In the genomic region with DNA sequence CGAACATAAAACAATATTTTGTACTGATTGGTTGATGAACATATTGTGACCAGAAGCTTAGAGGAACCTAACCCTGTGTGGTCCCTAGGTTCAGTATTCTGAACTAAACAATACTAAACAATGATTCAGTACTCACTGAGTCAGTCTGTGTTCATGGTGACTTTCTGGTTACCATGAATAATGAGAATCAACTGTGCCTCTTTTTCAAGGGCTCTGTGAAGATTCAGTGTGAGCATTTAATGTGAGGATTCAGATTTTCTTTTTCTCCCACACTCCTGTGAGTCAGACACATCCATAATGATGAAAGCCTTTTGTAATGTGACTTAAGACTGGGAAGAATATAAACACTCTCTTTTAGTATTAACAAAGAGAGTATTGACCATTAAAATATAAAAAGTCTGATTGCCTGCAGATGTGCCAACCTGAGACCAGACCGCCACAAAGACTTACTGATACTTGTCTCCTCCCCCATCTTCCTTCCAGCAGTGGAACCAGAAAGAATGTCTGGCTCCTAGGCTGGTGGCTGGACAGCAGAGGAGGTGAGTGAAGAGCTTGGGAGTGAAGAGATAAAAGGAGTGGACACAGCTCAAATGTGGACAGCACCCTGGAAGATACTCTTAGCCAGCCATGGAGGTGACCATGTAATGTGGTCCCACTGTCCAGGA, we compare ENCODE assay signal across 20 cellular contexts. TPM values are rescaled to one million over a fixed set of nuclear protein-coding genes. Genes with fewer than 3 reads are reported as not detected.
DNase-seq lines count a peak whose midpoint lies in the region; ATAC-seq and TF ChIP-seq lines count a peak whose summit lies in the region.
"Had no signal": no experiment of that assay in that cellular context is flagged by ENCODE, and none has a peak within 500 bp of the region (broad histone marks: within the 10 kb centered on the region; RNA-seq: fewer than 3 reads in every experiment).

No MANE protein-coding gene starts in this region.

- no peak overlapping the region for H3K27ac Mint-ChIP-seq in activated CD8-positive, alpha-beta T cell treated with anti-CD3 and anti-CD28 coated beads for 36 hours
- no peak overlapping the region for H3K27ac Mint-ChIP-seq in activated CD8-positive, alpha-beta T cell treated with anti-CD3 and anti-CD28 coated beads, Interleukin-2, amount 10 ng/mL, durations not matched to agents 7 days and 5 days
- no peak overlapping the region for H3K27ac Mint-ChIP-seq in natural killer cell
- H3K27ac Mint-ChIP-seq: nephron progenitor cell, T-cell had no signal

- H3K36me3 Mint-ChIP-seq in activated CD8-positive, alpha-beta T cell treated with anti-CD3 and anti-CD28 coated beads for 36 hours (ENCODE audit: low read depth): no peaks in the 10 kb centered on the region
- H3K36me3 Mint-ChIP-seq in activated CD8-positive, alpha-beta T cell treated with anti-CD3 and anti-CD28 coated beads, Interleukin-2, amount 10 ng/mL, durations not matched to agents 7 days and 5 days (ENCODE audit: low read depth): no peaks in the 10 kb centered on the region
- H3K36me3 Mint-ChIP-seq in natural killer cell: no peaks in the 10 kb centered on the region
- H3K36me3 Mint-ChIP-seq: T-cell had no signal

- no peak for DNase-seq in activated CD8-positive, alpha-beta T cell treated with anti-CD3 and anti-CD28 coated beads for 36 hours
- DNase-seq in activated CD8-positive, alpha-beta T cell treated with anti-CD3 and anti-CD28 coated beads, Interleukin-2, amount 10 ng/mL, durations not matched to agents 7 days and 5 days: no peak
- DNase-seq in PC-3 (peak; percentile 52), epidermal melanocyte (ENCODE audit: insufficient read length, low spot score) (peak; percentile 17), skeletal muscle cell (ENCODE audit: low read depth) (peak; percentile 67), natural killer cell (no peak), transverse colon (no peak), HuH-7 (ENCODE audit: low spot score) (no peak)
- DNase-seq: activated CD4-positive, alpha-beta T cell treated with anti-CD3 and anti-CD28 coated beads, Interleukin-2, amount 50 U/mL, for 4 hours; activated naive CD4-positive, alpha-beta T cell; cortex of kidney; DND-41; heart left ventricle; left lung; NCI-H2029; nephron progenitor cell; T-cell; upper lobe of right lung had no signal

- H3F3A ChIP-seq in PC-3 (ENCODE audit: low read length, unreplicated experiment): no peaks in the 10 kb centered on the region

- CTCF ChIA-PET in activated CD8-positive, alpha-beta T cell treated with anti-CD3 and anti-CD28 coated beads for 36 hours (lab: Charles Lee): no interaction called here
- CTCF ChIA-PET in activated CD8-positive, alpha-beta T cell treated with anti-CD3 and anti-CD28 coated beads, Interleukin-2, amount 10 ng/mL, durations not matched to agents 7 days and 5 days (lab: Charles Lee): no interaction called here
- CTCF ChIA-PET in PC-3 (lab: Charles Lee): no interaction called here

- no peaks in the 10 kb centered on the region for H3K4me1 ChIP-seq in PC-3 (ENCODE audit: insufficient read depth, low read length)
- no peaks in the 10 kb centered on the region for H3K4me1 ChIP-seq in transverse colon
- H3K4me1 ChIP-seq: A549, heart left ventricle, left lung, upper lobe of right lung had no signal

- no peak for TF ChIP-seq CTCF in activated CD8-positive, alpha-beta T cell treated with anti-CD3 and anti-CD28 coated beads for 36 hours (IDR thresholded peaks at IDR 0.05)
- TF ChIP-seq CTCF in PC-3 (conservative IDR thresholded peaks at IDR 0.05; ENCODE audit: low read depth, low read length): no peak
- no peak for TF ChIP-seq CTCF in natural killer cell (IDR thresholded peaks at IDR 0.05)
- no peak for TF ChIP-seq CTCF in transverse colon (IDR thresholded peaks at IDR 0.05)

- no peak overlapping the region for H2AFZ ChIP-seq in PC-3 (ENCODE audit: low read length)

- H4K20me1 ChIP-seq in PC-3 (ENCODE audit: low read length): no peaks in the 10 kb centered on the region

- H3K4me1 Mint-ChIP-seq in activated CD8-positive, alpha-beta T cell treated with anti-CD3 and anti-CD28 coated beads for 36 hours (ENCODE audit: low read depth): no peaks in the 10 kb centered on the region
- no peaks in the 10 kb centered on the region for H3K4me1 Mint-ChIP-seq in activated CD8-positive, alpha-beta T cell treated with anti-CD3 and anti-CD28 coated beads, Interleukin-2, amount 10 ng/mL, durations not matched to agents 7 days and 5 days (ENCODE audit: low read depth)
- no peaks in the 10 kb centered on the region for H3K4me1 Mint-ChIP-seq in natural killer cell
- H3K4me1 Mint-ChIP-seq: T-cell had no signal

- no peak overlapping the region for H3K4me3 Mint-ChIP-seq in activated CD8-positive, alpha-beta T cell treated with anti-CD3 and anti-CD28 coated beads for 36 hours
- no peak overlapping the region for H3K4me3 Mint-ChIP-seq in activated CD8-positive, alpha-beta T cell treated with anti-CD3 and anti-CD28 coated beads, Interleukin-2, amount 10 ng/mL, durations not matched to agents 7 days and 5 days
- no peak overlapping the region for H3K4me3 Mint-ChIP-seq in natural killer cell
- H3K4me3 Mint-ChIP-seq: nephron progenitor cell, T-cell had no signal

- peak; percentile 27 for ATAC-seq in activated CD8-positive, alpha-beta T cell treated with anti-CD3 and anti-CD28 coated beads for 36 hours
- ATAC-seq in activated CD8-positive, alpha-beta T cell treated with anti-CD3 and anti-CD28 coated beads, Interleukin-2, amount 10 ng/mL, durations not matched to agents 7 days and 5 days: no peak
- ATAC-seq in PC-3 (peak; percentile 43), natural killer cell (no peak)
- ATAC-seq: heart left ventricle, left lung, T-cell, upper lobe of right lung had no signal

- BruUV-seq in PC-3 (replicated peaks; lab: Mats Ljungman, UMichigan): no TSS peak

- no peak overlapping the region for H3K9ac ChIP-seq in PC-3 (ENCODE audit: low read length)

- peak overlapping the region; percentile 31 for H3K27ac ChIP-seq in PC-3 (ENCODE audit: low read length)
- H3K27ac ChIP-seq in transverse colon: no peak overlapping the region
- H3K27ac ChIP-seq: A549, heart left ventricle, left lung, upper lobe of right lung had no signal

- TF ChIP-seq POLR2A in transverse colon (IDR thresholded peaks at IDR 0.05): no peak

- H3K36me3 ChIP-seq in PC-3 (ENCODE audit: low read depth, low read length) (no peaks in the 10 kb centered on the region), transverse colon (no peaks in the 10 kb centered on the region)
- H3K36me3 ChIP-seq: heart left ventricle, left lung, upper lobe of right lung had no signal

- POLR2A ChIA-PET in activated CD8-positive, alpha-beta T cell treated with anti-CD3 and anti-CD28 coated beads for 36 hours (lab: Charles Lee): no interaction called here
- POLR2A ChIA-PET in activated CD8-positive, alpha-beta T cell treated with anti-CD3 and anti-CD28 coated beads, Interleukin-2, amount 10 ng/mL, durations not matched to agents 7 days and 5 days (lab: Charles Lee): no interaction called here
- POLR2A ChIA-PET in PC-3 (lab: Charles Lee; ENCODE audit: unreplicated experiment): no interaction called here

- in situ Hi-C loops in transverse colon (cut with MboI; ENCODE audit: low pct_ligation_motif_present in 1 of 4, low pct_unique_long_range_greater_than_20kb in 1 of 4, low sequenced_read_pairs in 3 of 4): no loop called here

- H3K27me3 ChIP-seq in PC-3 (ENCODE audit: low read length): no peaks in the 10 kb centered on the region
- H3K27me3 ChIP-seq in transverse colon: no peaks in the 10 kb centered on the region
- H3K27me3 ChIP-seq: heart left ventricle, left lung, upper lobe of right lung had no signal

- H3K27me3 Mint-ChIP-seq in activated CD8-positive, alpha-beta T cell treated with anti-CD3 and anti-CD28 coated beads for 36 hours: no peaks in the 10 kb centered on the region
- H3K27me3 Mint-ChIP-seq in activated CD8-positive, alpha-beta T cell treated with anti-CD3 and anti-CD28 coated beads, Interleukin-2, amount 10 ng/mL, durations not matched to agents 7 days and 5 days (ENCODE audit: low read depth): peaks cover 9% of the 10 kb centered on the region
- peaks cover 7 to 12% of the 10 kb centered on the region in 2 donors for H3K27me3 Mint-ChIP-seq in natural killer cell (ENCODE audit: low read depth in 2 of 2)

- H3K9me3 ChIP-seq in PC-3 (ENCODE audit: low read length): no peaks in the 10 kb centered on the region
- H3K9me3 ChIP-seq in transverse colon: no peaks in the 10 kb centered on the region
- H3K9me3 ChIP-seq: A549, heart left ventricle, left lung, upper lobe of right lung had no signal

- H3K9me2 ChIP-seq in PC-3 (replicated peaks; ENCODE audit: low read length): no peaks in the 10 kb centered on the region

- H3K4me3 ChIP-seq in PC-3 (ENCODE audit: low read length) (no peak overlapping the region), skeletal muscle cell (ENCODE audit: low read depth, low read length) (no peak overlapping the region), transverse colon (no peak overlapping the region)
- H3K4me3 ChIP-seq: A549, heart left ventricle, left lung, skin epidermis, upper lobe of right lung had no signal

- no peaks in the 10 kb centered on the region for H3K79me2 ChIP-seq in PC-3 (ENCODE audit: low read length)

- no peaks in the 10 kb centered on the region for H3K9me3 Mint-ChIP-seq in activated CD8-positive, alpha-beta T cell treated with anti-CD3 and anti-CD28 coated beads for 36 hours
- H3K9me3 Mint-ChIP-seq in activated CD8-positive, alpha-beta T cell treated with anti-CD3 and anti-CD28 coated beads, Interleukin-2, amount 10 ng/mL, durations not matched to agents 7 days and 5 days (ENCODE audit: insufficient read depth): no peaks in the 10 kb centered on the region
- no peaks in the 10 kb centered on the region for H3K9me3 Mint-ChIP-seq in natural killer cell
- H3K9me3 Mint-ChIP-seq: T-cell had no signal

- no peak overlapping the region for H3K4me2 ChIP-seq in PC-3 (ENCODE audit: low read length)
- H3K4me2 ChIP-seq: A549 had no signal

- TF ChIP-seq EP300 in transverse colon (IDR thresholded peaks at IDR 0.05; ENCODE audit: low read depth): no peak

- intact Hi-C loops in activated CD8-positive, alpha-beta T cell treated with anti-CD3 and anti-CD28 coated beads for 36 hours (cut with micrococcal nuclease): no loop called here
- intact Hi-C loops in PC-3 (cut with micrococcal nuclease) (no loop called here), natural killer cell (cut with micrococcal nuclease) (no loop called here), transverse colon (cut with DNase I; ENCODE audit: low total_unique reads) (no loop called here)

- 68 to 75% methylated on average over 2 of the region's 2 CpGs for WGBS in transverse colon (ENCODE audit: low coverage in 1 of 2), 2 donors

RNA-seq across cellular contexts. Expression of gene ACTL6A, which starts 17.6 kb away (rescaled TPM):
- 10 to 100 TPM; 87.1 to 88.4 TPM for total RNA-seq in activated CD8-positive, alpha-beta T cell treated with anti-CD3 and anti-CD28 coated beads for 36 hours
- 10 to 100 TPM; 86.5 to 88.3 TPM for total RNA-seq in activated CD8-positive, alpha-beta T cell treated with anti-CD3 and anti-CD28 coated beads, Interleukin-2, amount 10 ng/mL, durations not matched to agents 7 days and 5 days
- total RNA-seq in PC-3 (2014; rRNA removed) (102 and 105 TPM in 2 replicates), natural killer cell (10 to 100 TPM; 23.1 to 29.9 (median 24.1) TPM), transverse colon (10 to 100 TPM in 3 of 4 donors, 1 to 10 TPM in 1; 1.1 to 47.0 (median 28.4) TPM)

RNA-seq across cellular contexts. Expression of gene MRPL47, which starts 59.3 kb away (rescaled TPM):
- 10 to 100 TPM; 57.7 to 62.4 TPM for total RNA-seq in activated CD8-positive, alpha-beta T cell treated with anti-CD3 and anti-CD28 coated beads for 36 hours
- 10 to 100 TPM; 36.8 to 39.9 TPM for total RNA-seq in activated CD8-positive, alpha-beta T cell treated with anti-CD3 and anti-CD28 coated beads, Interleukin-2, amount 10 ng/mL, durations not matched to agents 7 days and 5 days
- total RNA-seq in PC-3 (2014; rRNA removed) (68.0 and 77.0 TPM in 2 replicates), natural killer cell (10 to 100 TPM; 23.2 to 30.8 (median 25.5) TPM), transverse colon (10 to 100 TPM; 10.1 to 26.8 (median 20.7) TPM)

RNA-seq across cellular contexts. Expression of gene NDUFB5, which starts 59.5 kb away (rescaled TPM):
- total RNA-seq in activated CD8-positive, alpha-beta T cell treated with anti-CD3 and anti-CD28 coated beads for 36 hours: 100 to 1,000 TPM; 110 to 113 TPM
- total RNA-seq in activated CD8-positive, alpha-beta T cell treated with anti-CD3 and anti-CD28 coated beads, Interleukin-2, amount 10 ng/mL, durations not matched to agents 7 days and 5 days: 10 to 100 TPM; 87.1 to 95.9 TPM
- total RNA-seq in PC-3 (2014; rRNA removed) (125 and 126 TPM in 2 replicates), natural killer cell (10 to 100 TPM; 19.0 to 25.4 (median 23.9) TPM), transverse colon (100 to 1,000 TPM in 2 of 4 donors, 10 to 100 TPM in 2; 47.5 to 139 (median 88.5) TPM)

Comparison
In these comparisons a context has a peak if more than half of its experiments do, and no peak if none do; other contexts are left out.
1. ATAC-seq: peak in activated CD8-positive, alpha-beta T cell treated with anti-CD3 and anti-CD28 coated beads for 36 hours (single experiment) and PC-3 (single experiment); none in activated CD8-positive, alpha-beta T cell treated with anti-CD3 and anti-CD28 coated beads, Interleukin-2, amount 10 ng/mL, durations not matched to agents 7 days and 5 days (single experiment) and natural killer cell (0 of 3).
2. DNase-seq: peak in PC-3 (single experiment), epidermal melanocyte (single experiment) and skeletal muscle cell (single experiment); none in activated CD8-positive, alpha-beta T cell treated with anti-CD3 and anti-CD28 coated beads for 36 hours (single experiment), activated CD8-positive, alpha-beta T cell treated with anti-CD3 and anti-CD28 coated beads, Interleukin-2, amount 10 ng/mL, durations not matched to agents 7 days and 5 days (single experiment), natural killer cell (single experiment), transverse colon (single experiment) and HuH-7 (single experiment).